Comparison of ENCODE assay signal across 1 cellular context in genomic region chr10:110225756-110226554, GRCh38.
TF ChIP-seq lines count a peak whose summit lies in the region.

No MANE protein-coding gene starts in this region.

TF ChIP-seq in GM12878, 131 proteins besides CTCF, POLR2A, EP300 and RAD21 (continued from another document):
- no peak for TF ChIP-seq USF1 (IDR thresholded peaks at IDR 0.05; ENCODE audit: borderline replicate concordance, extremely low read length, insufficient read depth, low read depth, low read length)
- TF ChIP-seq SUZ12 (IDR thresholded peaks at IDR 0.05; ENCODE audit: unreplicated experiment): no peak
